Comparison of ENCODE assay signal across 2 cellular contexts in the genomic region with DNA sequence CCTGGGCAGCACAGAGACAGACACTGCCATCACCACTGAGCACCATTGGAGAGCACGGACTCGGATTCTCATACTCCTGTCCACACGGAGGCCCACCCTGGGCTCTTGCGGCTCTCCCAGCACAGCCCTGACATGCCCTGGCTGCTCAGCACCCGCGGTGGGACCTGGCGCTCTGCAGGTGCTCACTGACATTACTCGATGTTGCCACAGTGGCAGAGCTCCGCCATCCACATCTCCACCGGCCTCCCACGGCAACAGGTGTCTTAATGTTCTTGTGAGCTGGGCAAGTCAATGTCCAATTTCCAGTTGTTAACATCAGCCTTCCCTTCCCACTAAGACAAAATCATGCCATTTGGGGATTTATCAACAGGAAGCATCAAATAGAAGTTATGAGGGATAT. TPM values are rescaled to one million over a fixed set of nuclear protein-coding genes. Genes with fewer than 3 reads are reported as not detected.
"Had no signal": no experiment of that assay in that cellular context is flagged by ENCODE, and none has a peak within 500 bp of the region (broad histone marks: within the 10 kb centered on the region; RNA-seq: fewer than 3 reads in every experiment).

No MANE protein-coding gene starts in this region.

RNA-seq across cellular contexts. Expression of a gene that starts 44.8 kb away (rescaled TPM):
- total RNA-seq: osteocyte had no signal

RNA-seq across cellular contexts. Expression of a gene that starts 45.0 kb away (rescaled TPM):
- total RNA-seq: osteocyte had no signal
- polyA plus RNA-seq: neural cell had no signal
